17 cellular contexts compared by ENCODE assay signal in genomic region chr3:133362539-133362938, GRCh38. TPM values are rescaled to one million over a fixed set of nuclear protein-coding genes. Genes with fewer than 3 reads are reported as not detected.
DNase-seq lines count a peak whose midpoint lies in the region; ATAC-seq and TF ChIP-seq lines count a peak whose summit lies in the region.
"Had no signal": no experiment of that assay in that cellular context is flagged by ENCODE, and none has a peak within 500 bp of the region (broad histone marks: within the 10 kb centered on the region; RNA-seq: fewer than 3 reads in every experiment).

No MANE protein-coding gene starts in this region.

- H3K36me3 ChIP-seq in tibial artery: no peaks in the 10 kb centered on the region

- DNase-seq in G401 (ENCODE audit: low spot score) (peak; percentile 71), NCI-H2081 (lab: John Stamatoyannopoulos, UW) (peak; percentile 25 to 80), NCI-H82 (lab: John Stamatoyannopoulos, UW) (peak; percentile 98), iPS-NIHi7 (ENCODE audit: extremely low spot score) (peak; percentile 10), NCI-H1092 (lab: John Stamatoyannopoulos, UW) (no peak), AG08395 (ENCODE audit: low spot score) (no peak), tibial artery (no peak)
- DNase-seq: AML-193; DMS79 treated with DMSO at 0.1 percent for 48 hours; GM23248; NCI-H2029; NCI-H345; NK-92 treated with Interleukin-12 subunit alpha and Interleukin-12 subunit beta, amount 100 ng/mL, for 24 hours; SHP77; T-helper 1 cell had no signal

- H3K4me1 ChIP-seq in tibial artery: no peaks in the 10 kb centered on the region

- no peak for TF ChIP-seq CTCF in tibial artery (IDR thresholded peaks at IDR 0.05)

- intact Hi-C loops in tibial artery (cut with DNase I; ENCODE audit: low total_unique reads): no loop called here

- H3K4me3 ChIP-seq in tibial artery: no peak overlapping the region
- H3K4me3 ChIP-seq: GM23248 had no signal

- H3K27ac ChIP-seq in tibial artery: no peak overlapping the region
- H3K27ac ChIP-seq: GM23248 had no signal

- H3K9me3 ChIP-seq in tibial artery: no peaks in the 10 kb centered on the region

- in situ Hi-C loops in G401 (cut with HindIII; ENCODE audit: low sequenced_read_pairs): no loop called here

- H3K27me3 ChIP-seq in tibial artery: no peaks in the 10 kb centered on the region

- no peak for ATAC-seq in HG03045 (IDR thresholded peaks at IDR 0.05; ENCODE audit: unreplicated experiment)
- ATAC-seq: SK-N-SH treated with all-trans-retinoic acid at 6 μM for 48 hours had no signal

RNA-seq across cellular contexts. Expression of gene BFSP2, which starts 37.3 kb away (rescaled TPM):
- total RNA-seq in G401 (2014; rRNA removed; shearing (Covaris generic)): not detected in 2 replicates
- total RNA-seq: GM23248 had no signal

Comparison
In these comparisons a context has a peak if more than half of its experiments do, and no peak if none do; other contexts are left out.
1. DNase-seq: peak in G401 (single experiment), NCI-H2081 (2 of 2), NCI-H82 (single experiment) and iPS-NIHi7 (single experiment); none in NCI-H1092 (single experiment), AG08395 (single experiment) and tibial artery (0 of 2).